In genomic region chr2:10034333-10035052, GRCh38 we compare ENCODE assay signal across 27 cellular contexts. TPM values are rescaled to one million over a fixed set of nuclear protein-coding genes. Genes with fewer than 3 reads are reported as not detected.
A peak's percentile ranks its signal among the peaks of the same experiment; 100 is the strongest.
DNase-seq lines count a peak whose midpoint lies in the region; ATAC-seq and TF ChIP-seq lines count a peak whose summit lies in the region.
"Had no signal": no experiment of that assay in that cellular context is flagged by ENCODE, and none has a peak within 500 bp of the region (broad histone marks: within the 10 kb centered on the region; RNA-seq: fewer than 3 reads in every experiment).

No MANE protein-coding gene starts in this region.

- H3K4me1 Mint-ChIP-seq in immature natural killer cell: peaks cover 43 to 56% of the 10 kb centered on the region in 2 donors
- H3K4me1 Mint-ChIP-seq in stimulated activated memory B cell treated with anti-CD40 and anti-IgM and Interleukin-4, amounts not matched to agents 10 μg/mL and 1 μg/mL and 100 μg/mL, for 72 hours: peaks cover 57% of the 10 kb centered on the region

- no peak for ATAC-seq in stimulated activated memory B cell treated with anti-CD40 and anti-IgM and Interleukin-4, amounts not matched to agents 10 μg/mL and 1 μg/mL and 100 μg/mL, for 72 hours
- no peak for ATAC-seq in HG03432 (IDR thresholded peaks at IDR 0.05; ENCODE audit: unreplicated experiment)
- no peak for ATAC-seq in GM21723 (IDR thresholded peaks at IDR 0.05; ENCODE audit: unreplicated experiment)
- ATAC-seq: activated CD8-positive, alpha-beta T cell treated with anti-CD3 and anti-CD28 coated beads for 36 hours; gastroesophageal sphincter; left cardiac atrium; pancreas; T-cell had no signal

- TF ChIP-seq POLR2A in NB4 (IDR thresholded peaks at IDR 0.05; ENCODE audit: extremely low read depth, insufficient read length): no peak

- no peak for TF ChIP-seq CTCF in NB4 (IDR thresholded peaks at IDR 0.05; ENCODE audit: low read depth, low read length)

- peak overlapping the region; percentile 69 to 91 (median 84) for H3K27ac Mint-ChIP-seq in immature natural killer cell
- peak overlapping the region; percentile 60 for H3K27ac Mint-ChIP-seq in stimulated activated memory B cell treated with anti-CD40 and anti-IgM and Interleukin-4, amounts not matched to agents 10 μg/mL and 1 μg/mL and 100 μg/mL, for 72 hours
- H3K27ac Mint-ChIP-seq: activated CD8-positive, alpha-beta T cell treated with anti-CD3 and anti-CD28 coated beads for 36 hours; activated naive CD4-positive, alpha-beta T cell treated with anti-CD3 and anti-CD28 coated beads, Interleukin-2, amount 50 U/mL, for 72 hours; stimulated activated naive CD8-positive, alpha-beta T cell treated with anti-CD3 and anti-CD28 coated beads, Interleukin-15, Interleukin-2, amounts not matched to agents 100 ng/mL and 50 ng/mL, for 24 hours had no signal

- H3K9me3 Mint-ChIP-seq in immature natural killer cell: no peaks in the 10 kb centered on the region
- no peaks in the 10 kb centered on the region for H3K9me3 Mint-ChIP-seq in stimulated activated memory B cell treated with anti-CD40 and anti-IgM and Interleukin-4, amounts not matched to agents 10 μg/mL and 1 μg/mL and 100 μg/mL, for 72 hours
- H3K9me3 Mint-ChIP-seq: activated CD8-positive, alpha-beta T cell treated with anti-CD3 and anti-CD28 coated beads for 36 hours; activated naive CD4-positive, alpha-beta T cell treated with anti-CD3 and anti-CD28 coated beads, Interleukin-2, amount 50 U/mL, for 72 hours; neural crest cell; stimulated activated naive CD8-positive, alpha-beta T cell treated with anti-CD3 and anti-CD28 coated beads, Interleukin-15, Interleukin-2, amounts not matched to agents 100 ng/mL and 50 ng/mL, for 24 hours; T-cell had no signal

- H3K4me3 ChIP-seq in NB4 (ENCODE audit: low read depth, low read length): no peak overlapping the region
- H3K4me3 ChIP-seq: gastroesophageal sphincter, GM23248, pancreas, smooth muscle cell had no signal

- DNase-seq in CD1c-positive myeloid dendritic cell (ENCODE audit: extremely low spot score) (peak; percentile 92), NB4 (ENCODE audit: low read depth) (peak; percentile 46), immature natural killer cell (no peak), Kasumi-1 (lab: John Stamatoyannopoulos, UW) (no peak)
- DNase-seq: activated CD4-positive, CD25-positive, alpha-beta regulatory T cell treated with anti-CD3 and anti-CD28 coated beads, Interleukin-2, amount 50 U/mL, for 72 hours; activated CD8-positive, alpha-beta T cell treated with anti-CD3 and anti-CD28 coated beads for 36 hours; activated effector memory CD4-positive, alpha-beta T cell treated with Interleukin-2 at 50 U/mL for 16 hours; DMS79 treated with DMSO at 0.1 percent for 48 hours; GDM1; GM23248; hippocampal formation; left cardiac atrium; NCI-H1105; NCI-H187; NCI-H446 treated with DMSO at 0.1 percent for 48 hours; NCI-H774; RPMI8226; T-cell had no signal

- H3K4me3 Mint-ChIP-seq in immature natural killer cell: peak overlapping the region; percentile 50 to 73 (median 62)
- no peak overlapping the region for H3K4me3 Mint-ChIP-seq in stimulated activated memory B cell treated with anti-CD40 and anti-IgM and Interleukin-4, amounts not matched to agents 10 μg/mL and 1 μg/mL and 100 μg/mL, for 72 hours
- H3K4me3 Mint-ChIP-seq: activated CD8-positive, alpha-beta T cell treated with anti-CD3 and anti-CD28 coated beads for 36 hours; neural crest cell; stimulated activated naive CD8-positive, alpha-beta T cell treated with anti-CD3 and anti-CD28 coated beads, Interleukin-15, Interleukin-2, amounts not matched to agents 100 ng/mL and 50 ng/mL, for 24 hours; T-cell had no signal

- peaks cover 0 to 4% (median 3%) of the 10 kb centered on the region in 3 donors for H3K27me3 Mint-ChIP-seq in immature natural killer cell (ENCODE audit: low read depth in 3 of 3)
- H3K27me3 Mint-ChIP-seq in stimulated activated memory B cell treated with anti-CD40 and anti-IgM and Interleukin-4, amounts not matched to agents 10 μg/mL and 1 μg/mL and 100 μg/mL, for 72 hours: no peaks in the 10 kb centered on the region
- H3K27me3 Mint-ChIP-seq: activated CD8-positive, alpha-beta T cell treated with anti-CD3 and anti-CD28 coated beads for 36 hours; stimulated activated naive CD8-positive, alpha-beta T cell treated with anti-CD3 and anti-CD28 coated beads, Interleukin-15, Interleukin-2, amounts not matched to agents 100 ng/mL and 50 ng/mL, for 24 hours; T-cell had no signal

- peaks cover 0 to 3% (median 0%) of the 10 kb centered on the region in 3 donors for H3K36me3 Mint-ChIP-seq in immature natural killer cell
- no peaks in the 10 kb centered on the region for H3K36me3 Mint-ChIP-seq in stimulated activated memory B cell treated with anti-CD40 and anti-IgM and Interleukin-4, amounts not matched to agents 10 μg/mL and 1 μg/mL and 100 μg/mL, for 72 hours
- H3K36me3 Mint-ChIP-seq: activated naive CD4-positive, alpha-beta T cell treated with anti-CD3 and anti-CD28 coated beads, Interleukin-2, amount 50 U/mL, for 72 hours; T-cell had no signal

RNA-seq across cellular contexts. Expression of gene KLF11, which starts 8.9 kb away (rescaled TPM):
- 10 to 100 TPM; 10.5 to 18.8 (median 11.7) TPM for polyA plus RNA-seq in immature natural killer cell

RNA-seq across cellular contexts. Expression of gene CYS1, which starts 45.7 kb away (rescaled TPM):
- not detected for polyA plus RNA-seq in immature natural killer cell

Comparison
In these comparisons a context has a peak if more than half of its experiments do, and no peak if none do; other contexts are left out.
1. DNase-seq: peak in CD1c-positive myeloid dendritic cell (single experiment) and NB4 (single experiment); none in immature natural killer cell (0 of 3) and Kasumi-1 (0 of 2).